Comparison of ENCODE assay signal across 8 cellular contexts in the genomic region with DNA sequence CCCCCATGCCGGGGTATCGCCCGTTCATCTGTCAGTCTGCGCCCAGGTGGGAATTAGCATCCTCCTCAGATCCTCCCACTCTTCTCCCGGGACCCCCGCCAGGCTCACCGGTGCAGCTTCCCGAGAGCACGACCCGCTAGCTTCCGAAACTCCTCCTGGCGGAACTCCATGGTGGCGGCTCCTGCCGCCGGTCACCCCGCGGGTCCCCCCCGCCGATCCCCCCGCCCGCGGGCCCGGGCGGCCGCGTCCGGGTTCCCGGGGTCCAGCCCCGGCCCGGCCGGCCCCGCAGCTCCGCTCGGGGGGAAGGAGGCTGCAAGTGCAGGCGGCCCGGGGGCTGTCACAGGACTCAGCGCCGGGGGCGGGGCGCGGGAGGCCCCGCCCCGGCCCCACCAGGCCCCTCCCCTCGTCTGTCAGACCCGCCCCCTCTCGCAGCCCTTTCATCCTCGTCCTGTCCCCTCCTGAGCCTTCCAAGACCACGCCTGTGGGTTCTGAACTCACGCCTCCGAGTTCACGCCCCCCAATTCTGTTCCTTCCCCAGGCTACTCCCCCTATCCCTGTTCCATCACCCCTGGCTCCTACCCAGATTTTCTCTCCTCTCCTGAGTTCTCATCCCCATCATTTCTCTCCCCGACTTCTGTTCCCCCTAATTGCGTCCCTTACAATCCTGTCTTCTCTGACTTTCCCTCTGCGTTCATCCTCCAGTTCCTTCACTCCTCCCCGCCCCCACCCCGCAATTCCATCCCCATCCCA. TPM values are rescaled to one million over a fixed set of nuclear protein-coding genes. Genes with fewer than 3 reads are reported as not detected.
DNase-seq lines count a peak whose midpoint lies in the region; ATAC-seq and TF ChIP-seq lines count a peak whose summit lies in the region.

A gene (minus strand): TSS at position 318 of the 750 bp plus-strand sequence. CDS start 148 bp downstream, at position 170.

- POLR2A ChIA-PET in Caco-2 (lab: Charles Lee) = no interaction called here
- POLR2A ChIA-PET in activated CD8-positive, alpha-beta T cell treated with anti-CD3 and anti-CD28 coated beads for 36 hours (lab: Charles Lee) = interaction anchor here (1.5 to 2.3 kb wide), 3 partner anchors 11 to 50 kb away, joined by 4 to 11 read pairs (median 6); a partner anchor contains a TSS

- ATAC-seq in activated CD8-positive, alpha-beta T cell treated with anti-CD3 and anti-CD28 coated beads for 36 hours = peak; percentile 37
- peak; percentile 8 for ATAC-seq in Right ventricle myocardium superior (ENCODE audit: poor library complexity)
- no peak for ATAC-seq in GM21619 (IDR thresholded peaks at IDR 0.05; ENCODE audit: unreplicated experiment)
- no peak for ATAC-seq in GM19455 (IDR thresholded peaks at IDR 0.05; ENCODE audit: unreplicated experiment)

- H3K27me3 ChIP-seq in Caco-2 (replicated peaks; ENCODE audit: control insufficient read depth, insufficient read depth, low read length) (peaks cover 6% of the 10 kb centered on the region), MG63 (peaks cover 58% of the 10 kb centered on the region)

- peaks cover 45% of the 10 kb centered on the region for H3K27me3 Mint-ChIP-seq in Caco-2 (ENCODE audit: insufficient read depth, unreplicated experiment)
- H3K27me3 Mint-ChIP-seq in activated CD8-positive, alpha-beta T cell treated with anti-CD3 and anti-CD28 coated beads for 36 hours = peaks cover 57% of the 10 kb centered on the region

- H3K27ac Mint-ChIP-seq in Caco-2 (ENCODE audit: unreplicated experiment) = peak within 1 kb of the TSS; percentile 46
- H3K27ac Mint-ChIP-seq in activated CD8-positive, alpha-beta T cell treated with anti-CD3 and anti-CD28 coated beads for 36 hours = no peak within 1 kb of the TSS

- H3K4me1 ChIP-seq in Caco-2 = 0 out of 2 replicates have a peak, but pooled peaks cover 3% of the 10 kb centered on the region

- H3K9me3 ChIP-seq in Caco-2 (no peaks in the 10 kb centered on the region), MG63 (no peaks in the 10 kb centered on the region)

- TF ChIP-seq CTCF in Caco-2 (IDR thresholded peaks at IDR 0.05; ENCODE audit: insufficient read depth in 1 of 2, low read depth in 1 of 2, low read length in 1 of 2, severe bottlenecking in 1 of 2, unreplicated experiment in 1 of 2) = no peak
- TF ChIP-seq CTCF in activated CD8-positive, alpha-beta T cell treated with anti-CD3 and anti-CD28 coated beads for 36 hours (IDR thresholded peaks at IDR 0.05) = no peak

- peaks cover 8% of the 10 kb centered on the region for H3K9me3 Mint-ChIP-seq in Caco-2 (ENCODE audit: unreplicated experiment)
- H3K9me3 Mint-ChIP-seq in activated CD8-positive, alpha-beta T cell treated with anti-CD3 and anti-CD28 coated beads for 36 hours = no peaks in the 10 kb centered on the region

- peak within 1 kb of the TSS; percentile 79 for H3K4me3 Mint-ChIP-seq in Caco-2 (ENCODE audit: unreplicated experiment)
- peak within 1 kb of the TSS; percentile 74 for H3K4me3 Mint-ChIP-seq in activated CD8-positive, alpha-beta T cell treated with anti-CD3 and anti-CD28 coated beads for 36 hours

- H3K36me3 ChIP-seq in Caco-2 (ENCODE audit: control insufficient read depth, insufficient read depth, low read length) (no peaks in the 10 kb centered on the region), MG63 (no peaks in the 10 kb centered on the region; the same call in 1 of the 2 replicates)

- intact Hi-C loops in Caco-2 (cut with micrococcal nuclease; ENCODE audit: unreplicated experiment) (no loop called here), Right ventricle myocardium superior (cut with DNase I) (loop anchor here (5.0 kb wide), 1 partner anchor 214 kb away; no protein-coding TSS in a partner anchor)
- intact Hi-C loops in activated CD8-positive, alpha-beta T cell treated with anti-CD3 and anti-CD28 coated beads for 36 hours (cut with micrococcal nuclease) = loop anchor here (5.0 to 10.0 kb wide), 2 partner anchors 49 to 177 kb away; no protein-coding TSS in a partner anchor

- CTCF ChIA-PET in Caco-2 (lab: Charles Lee) = interaction anchor here (0.6 kb wide), 1 partner anchor 28 kb away, joined by 6 read pairs; no protein-coding TSS in a partner anchor
- CTCF ChIA-PET in activated CD8-positive, alpha-beta T cell treated with anti-CD3 and anti-CD28 coated beads for 36 hours (lab: Charles Lee) = interaction anchor here (1.0 to 2.0 kb wide), 4 partner anchors 34 to 215 kb away, joined by 3 to 13 read pairs (median 3); no protein-coding TSS in a partner anchor

- H3K27ac ChIP-seq in skin epidermis = peak within 1 kb of the TSS in 5 of 21 experiments; percentile 10 to 83 (median 48)

- H3K4me1 Mint-ChIP-seq in Caco-2 (ENCODE audit: low read depth, unreplicated experiment) = peaks cover 23% of the 10 kb centered on the region
- H3K4me1 Mint-ChIP-seq in activated CD8-positive, alpha-beta T cell treated with anti-CD3 and anti-CD28 coated beads for 36 hours (ENCODE audit: low read depth) = peaks cover 28% of the 10 kb centered on the region

- BruUV-seq in Caco-2 (replicated peaks; lab: Mats Ljungman, UMichigan) = no TSS peak

- H3K36me3 Mint-ChIP-seq in Caco-2 (ENCODE audit: insufficient read depth, unreplicated experiment) = peaks cover 13% of the 10 kb centered on the region
- H3K36me3 Mint-ChIP-seq in activated CD8-positive, alpha-beta T cell treated with anti-CD3 and anti-CD28 coated beads for 36 hours (ENCODE audit: low read depth) = peaks cover 2% of the 10 kb centered on the region

- H3K4me3 ChIP-seq in Caco-2 (ENCODE audit: low read depth, low read length) (peak within 1 kb of the TSS; percentile 65), MG63 (peak within 1 kb of the TSS; percentile 65), skin epidermis (peak within 1 kb of the TSS in 5 of 7 experiments; percentile 51 to 75 (median 63))

- DNase-seq in Caco-2 (peak in 1 of 2 experiments; percentile 43), MG63 (no peak), Right ventricle myocardium superior (peak; percentile 73), AML-193 (lab: John Stamatoyannopoulos, UW) (no peak)
- DNase-seq in activated CD8-positive, alpha-beta T cell treated with anti-CD3 and anti-CD28 coated beads for 36 hours = peak; percentile 70

RNA-seq across cellular contexts. Expression of the gene that starts here (rescaled TPM):
- total RNA-seq in Caco-2 (2022) (0.21 and 0.36 TPM in 2 replicates), Right ventricle myocardium superior (1.8 TPM)
- not detected in 2 replicates for total RNA-seq in MG63 (2014; rRNA removed; shearing (Covaris generic); ENCODE audit: low replicate concordance)
- under 1 TPM in 1 of 2 experiments, not detected in 1; 0.23 TPM for total RNA-seq in activated CD8-positive, alpha-beta T cell treated with anti-CD3 and anti-CD28 coated beads for 36 hours

Comparison
In these comparisons a context has a peak if more than half of its experiments do, and no peak if none do; other contexts are left out.
1. Peak in DNase-seq and ATAC-seq in activated CD8-positive, alpha-beta T cell treated with anti-CD3 and anti-CD28 coated beads for 36 hours; RNA of the gene not detected or under 1 TPM.